ENCODE assay signal across 9 cellular contexts in the genomic region with DNA sequence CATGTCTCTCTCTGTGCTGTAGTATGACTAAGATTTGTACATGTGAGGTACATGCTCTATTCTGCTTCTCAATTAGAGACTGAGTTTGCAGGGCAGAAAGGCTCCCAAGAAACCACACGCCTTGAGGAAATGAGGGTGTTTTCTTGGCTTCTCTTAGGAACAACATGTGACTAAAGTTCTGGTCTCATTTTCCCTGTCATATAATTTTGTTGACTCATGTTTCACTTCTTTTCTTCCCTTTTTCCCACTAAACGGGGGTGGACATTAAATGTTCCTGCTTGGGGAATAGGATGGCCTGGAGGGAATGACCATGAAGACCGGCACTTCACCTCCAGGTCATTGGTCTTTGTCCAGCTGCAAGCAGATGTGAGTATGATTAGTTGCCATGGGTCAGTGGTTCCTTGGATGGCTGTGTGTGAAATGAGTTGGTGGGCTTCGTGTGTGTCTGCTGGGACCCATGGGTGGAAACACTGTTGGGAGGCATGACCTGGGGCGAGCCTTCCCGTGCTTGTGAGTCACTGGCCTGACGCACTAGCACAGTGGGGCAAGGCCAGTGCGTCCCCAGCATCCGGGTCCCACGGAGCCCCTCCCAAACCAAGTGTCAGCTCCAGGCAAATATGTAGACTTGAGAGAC. TPM values are rescaled to one million over a fixed set of nuclear protein-coding genes. Genes with fewer than 3 reads are reported as not detected.
DNase-seq lines count a peak whose midpoint lies in the region; FAIRE-seq and TF ChIP-seq lines count a peak whose summit lies in the region.
"Had no signal": no experiment of that assay in that cellular context is flagged by ENCODE, and none has a peak within 500 bp of the region (broad histone marks: within the 10 kb centered on the region; RNA-seq: fewer than 3 reads in every experiment).

No MANE protein-coding gene starts in this region.

- H3K4me1 Mint-ChIP-seq in endothelial cell (ENCODE audit: unreplicated experiment) = peaks cover 66% of the 10 kb centered on the region

- H3K27me3 ChIP-seq in mesendoderm (ENCODE audit: insufficient read depth, low read length, poor library complexity) (no peaks in the 10 kb centered on the region), thyroid gland (no peaks in the 10 kb centered on the region), SJCRH30 (no peaks in the 10 kb centered on the region)

- H3K27ac Mint-ChIP-seq in endothelial cell (ENCODE audit: unreplicated experiment) = peak overlapping the region; percentile 79

- peaks cover 57% of the 10 kb centered on the region for H3K36me3 Mint-ChIP-seq in endothelial cell (ENCODE audit: low read depth, unreplicated experiment)

- H3K27ac ChIP-seq in mesendoderm (ENCODE audit: low read depth, low read length) = no peak overlapping the region
- H3K27ac ChIP-seq in thyroid gland = peak overlapping the region; percentile 64 to 81 (median 80)
- no peak overlapping the region for H3K27ac ChIP-seq in SJCRH30

- no peak overlapping the region for H4K8ac ChIP-seq in mesendoderm (ENCODE audit: low read depth, low read length)

- H3K27me3 Mint-ChIP-seq in endothelial cell (ENCODE audit: unreplicated experiment) = peaks cover 20% of the 10 kb centered on the region

- H2BK15ac ChIP-seq in mesendoderm (replicated peaks; ENCODE audit: low read depth) = no peak overlapping the region

- no peaks in the 10 kb centered on the region for H3K79me2 ChIP-seq in mesendoderm (ENCODE audit: control insufficient read depth, insufficient read depth, low read length)

- no peak overlapping the region for H3K56ac ChIP-seq in mesendoderm (ENCODE audit: low read length)

- no peak for TF ChIP-seq POLR2A in thyroid gland (IDR thresholded peaks at IDR 0.05)

- WGBS in mesendoderm (ENCODE audit: extremely low coverage, insufficient coverage, low lambda C conversion rate) = no CpG with 5 or more reads among the region's 10 CpGs
- WGBS in thyroid gland, 2 donors = 70 to 73% methylated on average over 10 of the region's 10 CpGs

- peaks cover 8% of the 10 kb centered on the region for H3K4me1 ChIP-seq in mesendoderm (ENCODE audit: control insufficient read depth, low read depth, low read length)
- H3K4me1 ChIP-seq in thyroid gland = peaks cover 23 to 50% of the 10 kb centered on the region in 2 donors
- H3K4me1 ChIP-seq in SJCRH30 = peaks cover 42% of the 10 kb centered on the region

- H3K9me3 Mint-ChIP-seq in endothelial cell (ENCODE audit: unreplicated experiment) = peaks cover 8% of the 10 kb centered on the region

- no peak overlapping the region for H3K4ac ChIP-seq in mesendoderm (ENCODE audit: low read depth, low read length)

- H2AK5ac ChIP-seq in mesendoderm (ENCODE audit: low read length) = no peak overlapping the region

- no peak overlapping the region for H3K4me2 ChIP-seq in mesendoderm (ENCODE audit: low read length)

- no peaks in the 10 kb centered on the region for H3K36me3 ChIP-seq in mesendoderm (ENCODE audit: control insufficient read depth, insufficient read depth, low read length)
- no peaks in the 10 kb centered on the region for H3K36me3 ChIP-seq in thyroid gland
- 0 out of 2 replicates have a peak, but pooled peaks cover 2% of the 10 kb centered on the region for H3K36me3 ChIP-seq in SJCRH30

- TF ChIP-seq CTCF in endothelial cell (IDR thresholded peaks at IDR 0.05; ENCODE audit: unreplicated experiment) = no peak
- TF ChIP-seq CTCF in thyroid gland (IDR thresholded peaks at IDR 0.05) = no peak

- peak overlapping the region; percentile 52 for H3K4me3 Mint-ChIP-seq in endothelial cell (ENCODE audit: unreplicated experiment)

- no peak overlapping the region for H3K4me3 ChIP-seq in mesendoderm (ENCODE audit: low read length)
- no peak overlapping the region for H3K4me3 ChIP-seq in thyroid gland (replicated peaks in 1 of 3)
- no peak overlapping the region for H3K4me3 ChIP-seq in SJCRH30

- H3K9me3 ChIP-seq in thyroid gland (no peaks in the 10 kb centered on the region), SJCRH30 (replicated peaks) (no peaks in the 10 kb centered on the region)

- no peak overlapping the region for H2BK5ac ChIP-seq in mesendoderm (ENCODE audit: low read length)

- no peak overlapping the region for H3K9ac ChIP-seq in mesendoderm (ENCODE audit: low read length)

- H3K23ac ChIP-seq in mesendoderm (ENCODE audit: low read length) = peak overlapping the region; percentile 66

- no peak overlapping the region for H4K5ac ChIP-seq in mesendoderm (ENCODE audit: low read length)

- no peak overlapping the region for H2BK120ac ChIP-seq in mesendoderm (ENCODE audit: low read depth, low read length)

- no peak overlapping the region for H3K18ac ChIP-seq in mesendoderm (ENCODE audit: low read length)

- DNase-seq in RCC 7860 (ENCODE audit: low spot score) = peak; percentile 15
- DNase-seq in endothelial cell (ENCODE audit: low spot score) = no peak
- DNase-seq in mesendoderm = no peak
- DNase-seq in thyroid gland = no peak
- DNase-seq in SJCRH30 = no peak
- DNase-seq in DMS153 (lab: John Stamatoyannopoulos, UW) = no peak
- no peak for DNase-seq in DMS114 treated with DMSO at 0.1 percent for 48 hours (lab: John Stamatoyannopoulos, UW; ENCODE audit: unreplicated experiment)
- no peak for DNase-seq in NCI-H748 treated with DMSO at 0.1 percent for 48 hours (lab: John Stamatoyannopoulos, UW)
- DNase-seq: NCI-H187 had no signal

- H3K79me1 ChIP-seq in mesendoderm (ENCODE audit: low read length) = no peaks in the 10 kb centered on the region

- FAIRE-seq in RCC 7860 (lab: Jason Lieb, UNC) = no peak

- intact Hi-C loops in thyroid gland (cut with DNase I) = no loop called here

RNA-seq across cellular contexts. Expression of a gene that starts 56.6 kb away (rescaled TPM):
- total RNA-seq in endothelial cell (ENCODE audit: unreplicated experiment) = 2,720 TPM
- polyA plus RNA-seq in mesendoderm (2013, experiment 1 of 2) = 28.0 TPM
- polyA plus RNA-seq in mesendoderm (2013, experiment 2 of 2) = 29.2 TPM
- total RNA-seq in thyroid gland = 100 to 1,000 TPM in 2 of 4 donors, 10 to 100 TPM in 2; 71.3 to 161 (median 112) TPM
- 269 and 271 TPM in 2 replicates for total RNA-seq in SJCRH30 (2014; rRNA removed; shearing (Covaris generic))

RNA-seq across cellular contexts. Expression of a gene that starts 56.7 kb away (rescaled TPM):
- total RNA-seq in endothelial cell (ENCODE audit: unreplicated experiment) (1,556 TPM), thyroid gland (100 to 1,000 TPM in 3 of 4 donors, 10 to 100 TPM in 1; 97.6 to 193 (median 131) TPM)
- 32.1 TPM for polyA plus RNA-seq in mesendoderm (2013, experiment 1 of 2)
- 31.1 TPM for polyA plus RNA-seq in mesendoderm (2013, experiment 2 of 2)
- total RNA-seq in SJCRH30 (2014; rRNA removed; shearing (Covaris generic)) = 251 and 258 TPM in 2 replicates

Comparison
In these comparisons a context has a peak if more than half of its experiments do, and no peak if none do; other contexts are left out.
1. H3K27ac ChIP-seq: peak in thyroid gland (3 of 3); none in mesendoderm (single experiment) and SJCRH30 (single experiment).
2. RNA of a gene that starts 56.6 kb away (total RNA-seq): 2,720 TPM in endothelial cell (single experiment); 269 to 271 TPM in SJCRH30 and 71.3 to 161 TPM in thyroid gland; every median in the first group is over 10 times any median in the second.